1 cellular context compared by ENCODE assay signal in genomic region chr16:2968738-2969544, GRCh38.
A peak's percentile ranks its signal among the peaks of the same experiment; 100 is the strongest.
TF ChIP-seq lines count a peak whose summit lies in the region.

PAQR4 (plus strand) TSS chr16:2969348; CDS start chr16:2969675, 327 bp downstream.

TF ChIP-seq in WTC11, 78 proteins besides CTCF, POLR2A, EP300 and RAD21 (continued from another document and continues in another):
- TF ChIP-seq CDX4 (CRISPR knock-in tag; IDR thresholded peaks at IDR 0.05; ENCODE audit: borderline replicate concordance) (no peak), ZNF263 (CRISPR knock-in tag; IDR thresholded peaks at IDR 0.05; ENCODE audit: low read depth) (0 out of 2 replicates have a peak, but pooled peaks have one; percentile 21), RORB (CRISPR knock-in tag; IDR thresholded peaks at IDR 0.05) (no peak), AFF4 (CRISPR knock-in tag; IDR thresholded peaks at IDR 0.05; ENCODE audit: borderline replicate concordance) (no peak), ESRRA (CRISPR knock-in tag; IDR thresholded peaks at IDR 0.05; ENCODE audit: borderline replicate concordance) (peak; percentile 94), ELF4 (CRISPR knock-in tag; IDR thresholded peaks at IDR 0.05; ENCODE audit: low read depth) (no peak; the same call in 1 of the 2 replicates), MLX (CRISPR knock-in tag; IDR thresholded peaks at IDR 0.05) (peak; percentile 91; the same call in 1 of the 2 replicates), FOXP1 (CRISPR knock-in tag; IDR thresholded peaks at IDR 0.05; ENCODE audit: borderline replicate concordance) (peak; percentile 84), PREB (CRISPR knock-in tag; IDR thresholded peaks at IDR 0.05; ENCODE audit: borderline replicate concordance) (peak; percentile 71; the same call in 1 of the 2 replicates), E2F1 (CRISPR knock-in tag; IDR thresholded peaks at IDR 0.05) (peak; percentile 67; the same call in 1 of the 2 replicates), ZSCAN18 (CRISPR knock-in tag; IDR thresholded peaks at IDR 0.05) (no peak), USF2 (CRISPR knock-in tag; IDR thresholded peaks at IDR 0.05) (peak; percentile 41; the same call in 1 of the 2 replicates), JAZF1 (CRISPR knock-in tag; IDR thresholded peaks at IDR 0.05) (no peak), ZNF317 (CRISPR knock-in tag; IDR thresholded peaks at IDR 0.05; ENCODE audit: borderline replicate concordance, low read depth) (no peak), ERG (CRISPR knock-in tag; IDR thresholded peaks at IDR 0.05) (peak; percentile 42; the same call in 1 of the 2 replicates), FOXP4 (CRISPR knock-in tag; IDR thresholded peaks at IDR 0.05) (peak; percentile 97), ZNF281 (CRISPR knock-in tag; IDR thresholded peaks at IDR 0.05) (peak; percentile 94), ZNF121 (CRISPR knock-in tag; IDR thresholded peaks at IDR 0.05) (peak; percentile 71; the same call in 1 of the 2 replicates), PRRX2 (CRISPR knock-in tag; IDR thresholded peaks at IDR 0.05) (no peak), GTF2I (CRISPR knock-in tag; conservative IDR thresholded peaks at IDR 0.05) (no peak), ZNF671 (CRISPR knock-in tag; IDR thresholded peaks at IDR 0.05) (no peak), TEAD4 (CRISPR knock-in tag; IDR thresholded peaks at IDR 0.05) (peak; percentile 85), E2F4 (CRISPR knock-in tag; IDR thresholded peaks at IDR 0.05; ENCODE audit: borderline replicate concordance, low read depth) (peak; percentile 92), ATF2 (CRISPR knock-in tag; IDR thresholded peaks at IDR 0.05; ENCODE audit: borderline replicate concordance, low read depth) (peak; percentile 75; the same call in 1 of the 2 replicates), ATF6 (CRISPR knock-in tag; IDR thresholded peaks at IDR 0.05) (no peak), USF1 (CRISPR knock-in tag; IDR thresholded peaks at IDR 0.05) (peak; percentile 74; the same call in 1 of the 2 replicates), SMAD3 (CRISPR knock-in tag; IDR thresholded peaks at IDR 0.05; ENCODE audit: borderline replicate concordance) (peak; percentile 84; the same call in 1 of the 2 replicates), SMAD4 (CRISPR knock-in tag; IDR thresholded peaks at IDR 0.05) (peak; percentile 82), GABPB1 (CRISPR knock-in tag; IDR thresholded peaks at IDR 0.05) (peak; percentile 87), JUN (CRISPR knock-in tag; IDR thresholded peaks at IDR 0.05) (peak; percentile 92)
